Comparison of ENCODE assay signal across 27 cellular contexts in the genomic region with DNA sequence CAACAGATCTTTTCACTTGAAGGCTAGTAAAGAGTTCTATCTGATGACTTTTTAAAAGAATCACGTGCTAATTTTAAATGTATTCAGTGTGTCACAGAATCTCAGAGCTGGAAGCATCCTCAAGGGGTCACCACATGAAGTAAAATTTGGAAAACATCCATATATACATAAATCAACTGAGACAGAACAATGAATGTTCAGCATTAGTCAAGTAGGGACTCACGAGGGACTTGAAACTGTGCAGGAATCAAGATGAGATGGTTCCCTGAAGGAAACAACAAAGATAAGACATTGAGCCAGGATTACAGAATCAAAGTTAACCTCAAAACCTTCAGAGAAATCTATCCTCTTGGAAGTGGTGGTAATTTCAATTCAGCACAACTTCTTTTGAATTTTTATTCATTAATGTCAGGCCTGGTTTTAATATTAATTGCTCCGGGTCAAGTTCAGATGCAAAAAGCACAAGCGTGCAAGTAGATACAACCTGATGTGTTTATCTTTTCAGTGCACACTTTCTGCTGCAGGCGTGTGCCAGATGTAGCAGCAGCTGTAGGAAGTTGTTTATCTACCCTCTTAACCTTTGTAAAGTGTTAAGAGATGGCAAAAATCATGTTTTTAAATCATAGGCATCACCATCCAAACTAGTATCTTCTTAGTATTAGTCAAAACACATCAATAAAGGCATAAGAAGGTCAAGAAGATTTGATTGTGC.
DNase-seq lines count a peak whose midpoint lies in the region; ATAC-seq lines count a peak whose summit lies in the region.
"Had no signal": no experiment of that assay in that cellular context is flagged by ENCODE, and none has a peak within 500 bp of the region (broad histone marks: within the 10 kb centered on the region; RNA-seq: fewer than 3 reads in every experiment).

No MANE protein-coding gene starts in this region.

- H3K36me3 ChIP-seq in aorta (ENCODE audit: control insufficient read depth in 1 of 2, insufficient read depth in 2 of 2, low read length in 1 of 2), result no peaks in the 10 kb centered on the region
- H3K36me3 ChIP-seq: BLaER1 treated with 17β-estradiol and CSF1 and Interleukin-3, amounts not matched to agents 10 nM and 100 nM had no signal

- H3K9me3 ChIP-seq in aorta (ENCODE audit: control insufficient read depth, low read length), result peaks cover 1% of the 10 kb centered on the region
- H3K9me3 ChIP-seq: BLaER1 treated with 17β-estradiol and CSF1 and Interleukin-3, amounts not matched to agents 10 nM and 100 nM; Caco-2; mucosa of descending colon had no signal

- 42 to 66% methylated on average over 5 of the region's 5 CpGs for WGBS in aorta, 2 donors

- H3K27ac ChIP-seq in aorta (ENCODE audit: low read depth in 1 of 2, low read length in 2 of 2), result no peak overlapping the region
- H3K27ac ChIP-seq: BLaER1 treated with 17β-estradiol and CSF1 and Interleukin-3, amounts not matched to agents 10 nM and 100 nM; PC-9; skin epidermis had no signal

- no peak for ATAC-seq in aorta (ENCODE audit: low FRiP score)
- ATAC-seq: left ventricle myocardium superior, mucosa of descending colon, natural killer cell had no signal

- DNase-seq in HT1080 (ENCODE audit: low read depth) (peak; percentile 2), amniotic epithelial cell (ENCODE audit: low read depth) (peak; percentile 74), left kidney (ENCODE audit: low read depth, low spot score) (peak; percentile 27), skeletal muscle cell (ENCODE audit: low read depth) (peak; percentile 28), NCI-H146 (lab: John Stamatoyannopoulos, UW) (no peak), aorta (no peak), T-helper 9 cell (no peak)
- DNase-seq: activated CD4-positive, alpha-beta T cell treated with anti-CD3 and anti-CD28 coated beads for 48 hours; amygdala; Caco-2; GDM1; HCEC 1CT; head of caudate nucleus; KBM-7; left ventricle myocardium superior; mucosa of descending colon; natural killer cell; NCI-H1417; NCI-H2081; NCI-H345; NCI-H69; PC-9; SHP77; stimulated activated naive CD4-positive, alpha-beta T cell; T-helper 2 cell had no signal

- no peak overlapping the region for H3K4me3 ChIP-seq in skeletal muscle cell (ENCODE audit: low read depth, low read length)
- H3K4me3 ChIP-seq in aorta (ENCODE audit: low read length in 2 of 2), result no peak overlapping the region
- H3K4me3 ChIP-seq: BLaER1 treated with 17β-estradiol and CSF1 and Interleukin-3, amounts not matched to agents 10 nM and 100 nM; mucosa of descending colon; PC-9; skin epidermis had no signal

- no peaks in the 10 kb centered on the region for H3K27me3 ChIP-seq in aorta (ENCODE audit: control insufficient read depth in 1 of 2, insufficient read depth in 2 of 2, low read length in 1 of 2)
- H3K27me3 ChIP-seq: BLaER1 treated with 17β-estradiol and CSF1 and Interleukin-3, amounts not matched to agents 10 nM and 100 nM had no signal

- no peaks in the 10 kb centered on the region for H3K4me1 ChIP-seq in aorta (ENCODE audit: control insufficient read depth in 1 of 2, insufficient read depth in 2 of 2, low read length in 2 of 2)
- H3K4me1 ChIP-seq: BLaER1 treated with 17β-estradiol and CSF1 and Interleukin-3, amounts not matched to agents 10 nM and 100 nM; Caco-2 had no signal

- intact Hi-C loops in aorta (cut with DNase I), result no loop called here

Comparison
In these comparisons a context has a peak if more than half of its experiments do, and no peak if none do; other contexts are left out.
1. DNase-seq: peak in HT1080 (single experiment), amniotic epithelial cell (single experiment), left kidney (single experiment) and skeletal muscle cell (single experiment); none in NCI-H146 (single experiment), aorta (0 of 2) and T-helper 9 cell (single experiment).